ENCODE assay signal across 11 cellular contexts in the genomic region with DNA sequence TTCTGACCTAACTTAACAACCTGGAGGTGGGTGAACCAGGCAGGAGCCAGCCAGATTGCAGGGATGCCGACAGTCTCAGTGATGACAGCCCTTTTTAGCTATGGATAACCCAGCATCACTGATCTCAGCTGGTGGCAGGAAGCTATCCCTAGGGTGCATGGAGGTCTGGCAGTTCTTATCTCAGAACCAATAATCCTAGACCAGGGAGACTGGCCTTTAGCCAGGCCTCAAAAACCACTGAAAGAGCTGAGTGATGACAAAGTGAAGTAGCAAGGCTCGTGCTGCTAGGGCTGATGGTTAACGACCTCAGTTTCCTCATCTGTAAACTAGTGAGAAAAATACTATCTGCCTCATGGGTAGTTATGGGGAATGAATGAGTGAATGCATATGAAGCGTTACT.
DNase-seq lines count a peak whose midpoint lies in the region; ATAC-seq and TF ChIP-seq lines count a peak whose summit lies in the region.
"Had no signal": no experiment of that assay in that cellular context is flagged by ENCODE, and none has a peak within 500 bp of the region (broad histone marks: within the 10 kb centered on the region; RNA-seq: fewer than 3 reads in every experiment).

No MANE protein-coding gene starts in this region.

- no peaks in the 10 kb centered on the region for H3K27me3 Mint-ChIP-seq in activated CD8-positive, alpha-beta memory T cell treated with anti-CD3 and anti-CD28 coated beads, Interleukin-2, amount 10 ng/mL, durations not matched to agents 7 days and 5 days

- no peak for TF ChIP-seq CTCF in brain microvascular endothelial cell (IDR thresholded peaks at IDR 0.05; ENCODE audit: low read depth, low read length, missing control alignments)

- peak overlapping the region; percentile 1 for H3K4me3 Mint-ChIP-seq in activated CD8-positive, alpha-beta memory T cell treated with anti-CD3 and anti-CD28 coated beads, Interleukin-2, amount 10 ng/mL, durations not matched to agents 7 days and 5 days
- peak overlapping the region; percentile 78 for H3K4me3 Mint-ChIP-seq in stimulated activated effector memory CD8-positive, alpha-beta T cell treated with anti-CD3 and anti-CD28 coated beads, Interleukin-12 subunit alpha, Interleukin-12 subunit beta, amount 100 ng/mL, for 72 hours

- no peaks in the 10 kb centered on the region for H3K9me3 Mint-ChIP-seq in activated CD8-positive, alpha-beta memory T cell treated with anti-CD3 and anti-CD28 coated beads, Interleukin-2, amount 10 ng/mL, durations not matched to agents 7 days and 5 days (ENCODE audit: low read depth)
- H3K9me3 Mint-ChIP-seq in stimulated activated effector memory CD8-positive, alpha-beta T cell treated with anti-CD3 and anti-CD28 coated beads, Interleukin-12 subunit alpha, Interleukin-12 subunit beta, amount 100 ng/mL, for 72 hours: no peaks in the 10 kb centered on the region

- in situ Hi-C loops in brain microvascular endothelial cell (cut with HindIII; ENCODE audit: low pct_ligation_motif_present, low sequenced_read_pairs): loop anchor here (25.0 kb wide), 1 partner anchor 149 kb away; no protein-coding TSS in a partner anchor

- no peak overlapping the region for H3K27ac ChIP-seq in brain microvascular endothelial cell

- peak; percentile 48 for DNase-seq in activated CD8-positive, alpha-beta memory T cell treated with anti-CD3 and anti-CD28 coated beads, Interleukin-2, amount 10 ng/mL, durations not matched to agents 7 days and 5 days
- no peak for DNase-seq in activated CD8-positive, alpha-beta memory T cell treated with anti-CD3 and anti-CD28 coated beads, Interleukin-2, amount 50 U/mL, for 48 hours
- DNase-seq in MV-4-11 (lab: John Stamatoyannopoulos, UW) (peak; percentile 31), brain microvascular endothelial cell (peak; percentile 71), NCI-H128 (lab: John Stamatoyannopoulos, UW; ENCODE audit: unreplicated experiment) (no peak), NCI-H2227 (lab: John Stamatoyannopoulos, UW; ENCODE audit: unreplicated experiment) (no peak), SW480 (ENCODE audit: low spot score) (no peak)
- DNase-seq in stimulated activated effector memory CD8-positive, alpha-beta T cell treated with anti-CD3 and anti-CD28 coated beads, Interleukin-12 subunit alpha, Interleukin-12 subunit beta, amount 100 ng/mL, for 72 hours (ENCODE audit: low spot score in 2 of 2): peak in 1 of 2 donors; percentile 61
- DNase-seq: C1 segment of cervical spinal cord; effector CD8-positive, alpha-beta T cell; NCI-H2107 had no signal

- no peak overlapping the region for H3K27ac Mint-ChIP-seq in activated CD8-positive, alpha-beta memory T cell treated with anti-CD3 and anti-CD28 coated beads, Interleukin-2, amount 10 ng/mL, durations not matched to agents 7 days and 5 days
- peak overlapping the region; percentile 71 for H3K27ac Mint-ChIP-seq in stimulated activated effector memory CD8-positive, alpha-beta T cell treated with anti-CD3 and anti-CD28 coated beads, Interleukin-12 subunit alpha, Interleukin-12 subunit beta, amount 100 ng/mL, for 72 hours

- peaks cover 6% of the 10 kb centered on the region for H3K36me3 Mint-ChIP-seq in activated CD8-positive, alpha-beta memory T cell treated with anti-CD3 and anti-CD28 coated beads, Interleukin-2, amount 10 ng/mL, durations not matched to agents 7 days and 5 days
- H3K36me3 Mint-ChIP-seq in stimulated activated effector memory CD8-positive, alpha-beta T cell treated with anti-CD3 and anti-CD28 coated beads, Interleukin-12 subunit alpha, Interleukin-12 subunit beta, amount 100 ng/mL, for 72 hours: peaks cover 8% of the 10 kb centered on the region

- no peaks in the 10 kb centered on the region for H3K27me3 ChIP-seq in brain microvascular endothelial cell (replicated peaks)

- CTCF ChIA-PET in activated CD8-positive, alpha-beta memory T cell treated with anti-CD3 and anti-CD28 coated beads, Interleukin-2, amount 10 ng/mL, durations not matched to agents 7 days and 5 days (lab: Charles Lee): interaction anchor here (0.8 to 20.2 kb wide), 5 partner anchors 10 to 399 kb away, joined by 3 to 316 read pairs (median 5); a partner anchor contains a TSS

- H3K36me3 ChIP-seq in brain microvascular endothelial cell (replicated peaks): no peaks in the 10 kb centered on the region

- no peak for ATAC-seq in activated CD8-positive, alpha-beta memory T cell treated with anti-CD3 and anti-CD28 coated beads, Interleukin-2, amount 10 ng/mL, durations not matched to agents 7 days and 5 days
- peak; percentile 3 for ATAC-seq in stimulated activated effector memory CD8-positive, alpha-beta T cell treated with anti-CD3 and anti-CD28 coated beads, Interleukin-12 subunit alpha, Interleukin-12 subunit beta, amount 100 ng/mL, for 72 hours

- peaks cover 38% of the 10 kb centered on the region for H3K4me1 Mint-ChIP-seq in activated CD8-positive, alpha-beta memory T cell treated with anti-CD3 and anti-CD28 coated beads, Interleukin-2, amount 10 ng/mL, durations not matched to agents 7 days and 5 days
- peaks cover 37% of the 10 kb centered on the region for H3K4me1 Mint-ChIP-seq in stimulated activated effector memory CD8-positive, alpha-beta T cell treated with anti-CD3 and anti-CD28 coated beads, Interleukin-12 subunit alpha, Interleukin-12 subunit beta, amount 100 ng/mL, for 72 hours

- no peak overlapping the region for H3K4me3 ChIP-seq in brain microvascular endothelial cell (ENCODE audit: low read depth, low read length)

Comparison
In these comparisons a context has a peak if more than half of its experiments do, and no peak if none do; other contexts are left out.
1. DNase-seq: peak in activated CD8-positive, alpha-beta memory T cell treated with anti-CD3 and anti-CD28 coated beads, Interleukin-2, amount 10 ng/mL, durations not matched to agents 7 days and 5 days (single experiment), MV-4-11 (single experiment) and brain microvascular endothelial cell (single experiment); none in activated CD8-positive, alpha-beta memory T cell treated with anti-CD3 and anti-CD28 coated beads, Interleukin-2, amount 50 U/mL, for 48 hours (single experiment), NCI-H128 (single experiment), NCI-H2227 (single experiment) and SW480 (single experiment).